Comparison of ENCODE assay signal across 8 cellular contexts in genomic region chr11:64652586-64653387, GRCh38.
A peak's percentile ranks its signal among the peaks of the same experiment; 100 is the strongest.
DNase-seq lines count a peak whose midpoint lies in the region; ATAC-seq and TF ChIP-seq lines count a peak whose summit lies in the region.

No MANE protein-coding gene starts in this region.

- H3K27me3 ChIP-seq in CD4-positive, CD25-positive, alpha-beta regulatory T cell (ENCODE audit: control insufficient read depth, insufficient read depth, low read length) = no peaks in the 10 kb centered on the region

- no peaks in the 10 kb centered on the region for H3K4me1 ChIP-seq in CD4-positive, CD25-positive, alpha-beta regulatory T cell (ENCODE audit: control insufficient read depth, insufficient read depth, low read length, poor library complexity, severe bottlenecking)

- no peak overlapping the region for H3K4me3 Mint-ChIP-seq in CD4-positive, CD25-positive, alpha-beta regulatory T cell
- H3K4me3 Mint-ChIP-seq in naive thymus-derived CD8-positive, alpha-beta T cell = no peak overlapping the region

- no peak overlapping the region for H3K4me3 ChIP-seq in CD4-positive, CD25-positive, alpha-beta regulatory T cell (ENCODE audit: low read depth, low read length)

- H3K36me3 ChIP-seq in CD4-positive, CD25-positive, alpha-beta regulatory T cell (ENCODE audit: control insufficient read depth, insufficient read depth, low read length) = no peaks in the 10 kb centered on the region

- peak; percentile 32 to 60 for ATAC-seq in CD4-positive, CD25-positive, alpha-beta regulatory T cell (ENCODE audit: low read depth in 2 of 2)
- peak; percentile 87 to 91 for ATAC-seq in naive thymus-derived CD8-positive, alpha-beta T cell
- no peak for ATAC-seq in HG03159 (IDR thresholded peaks at IDR 0.05; ENCODE audit: unreplicated experiment)

- no peaks in the 10 kb centered on the region for H3K9me3 ChIP-seq in CD4-positive, CD25-positive, alpha-beta regulatory T cell (ENCODE audit: control insufficient read depth in 2 of 2, low read length in 2 of 2)

- H3K27me3 Mint-ChIP-seq in CD4-positive, CD25-positive, alpha-beta regulatory T cell = peaks cover 24% of the 10 kb centered on the region
- peaks cover 0 to 29% (median 12%) of the 10 kb centered on the region in 5 donors for H3K27me3 Mint-ChIP-seq in naive thymus-derived CD8-positive, alpha-beta T cell

- H3K9me3 Mint-ChIP-seq in CD4-positive, CD25-positive, alpha-beta regulatory T cell = peaks cover 0 to 1% (median 0%) of the 10 kb centered on the region in 7 donors
- no peaks in the 10 kb centered on the region for H3K9me3 Mint-ChIP-seq in naive thymus-derived CD8-positive, alpha-beta T cell

- no peaks in the 10 kb centered on the region for H3K36me3 Mint-ChIP-seq in CD4-positive, CD25-positive, alpha-beta regulatory T cell
- no peaks in the 10 kb centered on the region for H3K36me3 Mint-ChIP-seq in naive thymus-derived CD8-positive, alpha-beta T cell

- peak overlapping the region in 1 of 3 donors; percentile 20 for H3K27ac Mint-ChIP-seq in CD4-positive, CD25-positive, alpha-beta regulatory T cell
- peak overlapping the region in 2 of 10 donors; percentile 13 to 48 for H3K27ac Mint-ChIP-seq in naive thymus-derived CD8-positive, alpha-beta T cell

- POLR2A ChIA-PET in naive thymus-derived CD8-positive, alpha-beta T cell (lab: Charles Lee) = no interaction called here

- H3K27ac ChIP-seq in CD4-positive, CD25-positive, alpha-beta regulatory T cell (ENCODE audit: insufficient read depth, low read length, poor library complexity, severe bottlenecking) = no peak overlapping the region

- H3K4me1 Mint-ChIP-seq in CD4-positive, CD25-positive, alpha-beta regulatory T cell = peaks cover 0 to 6% (median 2%) of the 10 kb centered on the region in 4 donors
- H3K4me1 Mint-ChIP-seq in naive thymus-derived CD8-positive, alpha-beta T cell = peaks cover 2 to 19% (median 7%) of the 10 kb centered on the region in 4 donors

- no peak for TF ChIP-seq POLR2A in erythroblast (IDR thresholded peaks at IDR 0.05; ENCODE audit: low read length)

- DNase-seq in CD4-positive, CD25-positive, alpha-beta regulatory T cell = peak; percentile 42 to 60 (median 55)
- peak; percentile 53 for DNase-seq in HS-27A (ENCODE audit: low read depth)
- DNase-seq in NOMO-1 treated with DMSO at 0.1 percent for 48 hours (lab: John Stamatoyannopoulos, UW; ENCODE audit: unreplicated experiment) = peak; percentile 36
- peak; percentile 71 for DNase-seq in activated CD8-positive, alpha-beta memory T cell treated with anti-CD3 and anti-CD28 coated beads, Interleukin-2, amount 50 U/mL, for 4 hours
- DNase-seq in erythroblast (lab: John Stamatoyannopoulos, UW) = peak; percentile 52 to 76
- peak; percentile 48 to 81 (median 66) for DNase-seq in naive thymus-derived CD8-positive, alpha-beta T cell
- DNase-seq in stimulated activated CD8-positive, alpha-beta memory T cell treated with anti-CD3 and anti-CD28 coated beads, Interleukin-7, amount 100 ng/mL, for 48 hours (ENCODE audit: extremely low read depth in 1 of 2, low read depth in 1 of 2) = peak; percentile 22 to 58
